ENCODE assay signal across 27 cellular contexts in the genomic region with DNA sequence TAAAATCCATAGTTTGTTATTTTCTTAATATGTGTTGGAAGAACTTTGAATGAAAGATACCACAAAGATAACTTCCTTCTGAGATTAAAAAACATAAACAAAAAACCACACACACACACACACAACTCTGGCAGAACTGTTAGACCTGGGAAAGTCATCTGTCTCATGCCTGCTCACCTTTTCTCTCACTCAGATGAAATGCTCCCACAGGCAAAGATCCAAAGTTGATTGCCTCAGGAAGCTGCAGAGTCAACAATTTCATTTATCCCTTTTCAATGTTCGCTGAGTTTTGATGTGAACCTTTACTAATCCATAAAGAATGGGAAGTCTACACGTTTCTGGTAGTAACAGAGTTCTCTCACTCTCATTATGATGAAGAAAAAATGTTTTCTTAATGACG.
"Had no signal": no experiment of that assay in that cellular context is flagged by ENCODE, and none has a peak within 500 bp of the region (broad histone marks: within the 10 kb centered on the region; RNA-seq: fewer than 3 reads in every experiment).

No MANE protein-coding gene starts in this region.

- H3K27ac ChIP-seq: Peyer's patch, RWPE1, SJSA1 had no signal

- H3K9me3 ChIP-seq: Peyer's patch, SJSA1 had no signal

- H3K4me3 Mint-ChIP-seq: activated CD4-positive, alpha-beta memory T cell treated with anti-CD3 and anti-CD28 coated beads for 36 hours; activated CD4-positive, alpha-beta T cell treated with anti-CD3 and anti-CD28 coated beads, Interleukin-2, amount 10 ng/mL, durations not matched to agents 7 days and 5 days; activated naive CD8-positive, alpha-beta T cell treated with anti-CD3 and anti-CD28 coated beads, Interleukin-2, amount 50 U/mL, for 24 hours; activated T-cell treated with anti-CD3 and anti-CD28 coated beads, Interleukin-2, amount 50 U/mL, for 4 hours; brain; T-helper 1 cell treated with Interleukin-12 subunit alpha and Interleukin-12 subunit beta and Interleukin-4 antibody, amounts not matched to agents 30 μg/mL and 1 μg/mL, for 36 hours had no signal

- H3K4me1 Mint-ChIP-seq: activated CD4-positive, alpha-beta T cell treated with anti-CD3 and anti-CD28 coated beads, Interleukin-2, amount 10 ng/mL, durations not matched to agents 7 days and 5 days had no signal

- ATAC-seq: activated naive CD4-positive, alpha-beta T cell treated with anti-CD3 and anti-CD28 coated beads, Interleukin-2, amount 50 U/mL, for 72 hours; activated naive CD8-positive, alpha-beta T cell treated with anti-CD3 and anti-CD28 coated beads, Interleukin-2, amount 50 U/mL, for 24 hours; activated T-cell treated with anti-CD3 and anti-CD28 coated beads, Interleukin-2, amount 50 U/mL, for 4 hours; SK-N-SH treated with all-trans-retinoic acid at 6 μM for 48 hours had no signal

- DNase-seq: activated CD4-positive, alpha-beta memory T cell treated with anti-CD3 and anti-CD28 coated beads for 36 hours; activated CD4-positive, alpha-beta T cell treated with anti-CD3 and anti-CD28 coated beads, Interleukin-2, amount 10 ng/mL, durations not matched to agents 7 days and 5 days; activated CD4-positive, CD25-positive, alpha-beta regulatory T cell; activated CD8-positive, alpha-beta memory T cell treated with anti-CD3 and anti-CD28 coated beads for 24 hours; activated effector memory CD4-positive, alpha-beta T cell treated with anti-CD3 and anti-CD28 coated beads, Interleukin-2, amount 50 U/mL, for 16 hours; activated naive CD4-positive, alpha-beta T cell treated with Interleukin-2 at 50 U/mL for 16 hours; activated naive CD8-positive, alpha-beta T cell treated with anti-CD3 and anti-CD28 coated beads, Interleukin-2, amount 50 U/mL, for 24 hours; activated T-cell treated with anti-CD3 and anti-CD28 coated beads, Interleukin-2, amount 50 U/mL, for 4 hours; amygdala; KG1; NCI-H1092; NCI-H1930; NCI-H2171; NCI-H2227 treated with DMSO at 0.1 percent for 48 hours; NCI-H446 treated with DMSO at 0.1 percent for 48 hours; NCI-H524 treated with DMSO at 0.1 percent for 48 hours; NCI-H774; NK-92 treated with Interleukin-12 subunit alpha and Interleukin-12 subunit beta, amount 100 ng/mL, for 24 hours; Peyer's patch; Right ventricle myocardium superior; T-helper 9 cell had no signal

- H3K36me3 Mint-ChIP-seq: activated CD4-positive, alpha-beta memory T cell treated with anti-CD3 and anti-CD28 coated beads for 36 hours; activated naive CD4-positive, alpha-beta T cell treated with anti-CD3 and anti-CD28 coated beads, Interleukin-2, amount 50 U/mL, for 72 hours had no signal

- H3K27me3 ChIP-seq: Peyer's patch, SJSA1 had no signal

- H3K4me3 ChIP-seq: Peyer's patch, SJSA1 had no signal

- H3K27ac Mint-ChIP-seq: activated CD4-positive, alpha-beta memory T cell treated with anti-CD3 and anti-CD28 coated beads for 36 hours; activated CD4-positive, alpha-beta T cell treated with anti-CD3 and anti-CD28 coated beads, Interleukin-2, amount 10 ng/mL, durations not matched to agents 7 days and 5 days; activated naive CD4-positive, alpha-beta T cell treated with anti-CD3 and anti-CD28 coated beads, Interleukin-2, amount 50 U/mL, for 72 hours; activated naive CD8-positive, alpha-beta T cell treated with anti-CD3 and anti-CD28 coated beads, Interleukin-2, amount 50 U/mL, for 24 hours; T-helper 1 cell treated with Interleukin-12 subunit alpha and Interleukin-12 subunit beta and Interleukin-4 antibody, amounts not matched to agents 30 μg/mL and 1 μg/mL, for 36 hours had no signal

- H3K27me3 Mint-ChIP-seq: brain had no signal

- H3K9me3 Mint-ChIP-seq: activated CD4-positive, alpha-beta memory T cell treated with anti-CD3 and anti-CD28 coated beads for 36 hours; activated CD4-positive, alpha-beta T cell treated with anti-CD3 and anti-CD28 coated beads, Interleukin-2, amount 10 ng/mL, durations not matched to agents 7 days and 5 days; activated naive CD4-positive, alpha-beta T cell treated with anti-CD3 and anti-CD28 coated beads, Interleukin-2, amount 50 U/mL, for 72 hours; activated naive CD8-positive, alpha-beta T cell treated with anti-CD3 and anti-CD28 coated beads, Interleukin-2, amount 50 U/mL, for 24 hours; activated T-cell treated with anti-CD3 and anti-CD28 coated beads, Interleukin-2, amount 50 U/mL, for 4 hours; brain; T-helper 1 cell treated with Interleukin-12 subunit alpha and Interleukin-12 subunit beta and Interleukin-4 antibody, amounts not matched to agents 30 μg/mL and 1 μg/mL, for 36 hours had no signal

- H3K4me1 ChIP-seq: Peyer's patch had no signal
